Comparison of ENCODE assay signal across 1 cellular context in genomic region chr16:3065069-3065741, GRCh38.
A peak's percentile ranks its signal among the peaks of the same experiment; 100 is the strongest.
TF ChIP-seq lines count a peak whose summit lies in the region.

TSS of gene IL32 (plus strand) at chr16:3065640. CDS start at chr16:3065812, 172 bp downstream.

TF ChIP-seq in HepG2, 621 proteins besides CTCF, POLR2A, EP300 and RAD21 (continued from another document and continues in another):
- TF ChIP-seq, protein P1, sequence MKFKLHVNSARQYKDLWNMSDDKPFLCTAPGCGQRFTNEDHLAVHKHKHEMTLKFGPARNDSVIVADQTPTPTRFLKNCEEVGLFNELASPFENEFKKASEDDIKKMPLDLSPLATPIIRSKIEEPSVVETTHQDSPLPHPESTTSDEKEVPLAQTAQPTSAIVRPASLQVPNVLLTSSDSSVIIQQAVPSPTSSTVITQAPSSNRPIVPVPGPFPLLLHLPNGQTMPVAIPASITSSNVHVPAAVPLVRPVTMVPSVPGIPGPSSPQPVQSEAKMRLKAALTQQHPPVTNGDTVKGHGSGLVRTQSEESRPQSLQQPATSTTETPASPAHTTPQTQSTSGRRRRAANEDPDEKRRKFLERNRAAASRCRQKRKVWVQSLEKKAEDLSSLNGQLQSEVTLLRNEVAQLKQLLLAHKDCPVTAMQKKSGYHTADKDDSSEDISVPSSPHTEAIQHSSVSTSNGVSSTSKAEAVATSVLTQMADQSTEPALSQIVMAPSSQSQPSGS (CRISPR knock-in tag; IDR thresholded peaks at IDR 0.05): peak; percentile 100
- peak; percentile 49; the same call in 1 of the 2 replicates for TF ChIP-seq ELF4 (CRISPR knock-in tag; IDR thresholded peaks at IDR 0.05; ENCODE audit: borderline replicate concordance)
- no peak for TF ChIP-seq E2F5 (CRISPR knock-in tag; conservative IDR thresholded peaks at IDR 0.05)
- no peak for TF ChIP-seq NR0B2 (CRISPR knock-in tag; IDR thresholded peaks at IDR 0.05)
- no peak for TF ChIP-seq HNRNPK (IDR thresholded peaks at IDR 0.05; ENCODE audit: low read depth, low read length, poor library complexity, severe bottlenecking)
- TF ChIP-seq HMG20B (CRISPR knock-in tag; conservative IDR thresholded peaks at IDR 0.05): no peak
- no peak for TF ChIP-seq ZNF496 (CRISPR knock-in tag; IDR thresholded peaks at IDR 0.05; ENCODE audit: insufficient replicate concordance)
- no peak for TF ChIP-seq HNRNPH1 (optimal IDR thresholded peaks at IDR 0.05; ENCODE audit: low read depth, low read length)
- TF ChIP-seq ISL2 (CRISPR knock-in tag; IDR thresholded peaks at IDR 0.05): peak; percentile 34; the same call in 1 of the 2 replicates
- TF ChIP-seq, protein P2, sequence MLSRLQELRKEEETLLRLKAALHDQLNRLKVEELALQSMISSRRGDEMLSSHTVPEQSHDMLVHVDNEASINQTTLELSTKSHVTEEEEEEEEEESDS (CRISPR knock-in tag; IDR thresholded peaks at IDR 0.05; ENCODE audit: borderline replicate concordance): no peak
- TF ChIP-seq, protein P3, sequence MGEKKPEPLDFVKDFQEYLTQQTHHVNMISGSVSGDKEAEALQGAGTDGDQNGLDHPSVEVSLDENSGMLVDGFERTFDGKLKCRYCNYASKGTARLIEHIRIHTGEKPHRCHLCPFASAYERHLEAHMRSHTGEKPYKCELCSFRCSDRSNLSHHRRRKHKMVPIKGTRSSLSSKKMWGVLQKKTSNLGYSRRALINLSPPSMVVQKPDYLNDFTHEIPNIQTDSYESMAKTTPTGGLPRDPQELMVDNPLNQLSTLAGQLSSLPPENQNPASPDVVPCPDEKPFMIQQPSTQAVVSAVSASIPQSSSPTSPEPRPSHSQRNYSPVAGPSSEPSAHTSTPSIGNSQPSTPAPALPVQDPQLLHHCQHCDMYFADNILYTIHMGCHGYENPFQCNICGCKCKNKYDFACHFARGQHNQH (CRISPR knock-in tag; IDR thresholded peaks at IDR 0.05): peak; percentile 59
- peak; percentile 93 for TF ChIP-seq PATZ1 (CRISPR knock-in tag; IDR thresholded peaks at IDR 0.05)
- peak; percentile 61; the same call in 1 of the 2 replicates for TF ChIP-seq ELF3 (CRISPR knock-in tag; IDR thresholded peaks at IDR 0.05)
- TF ChIP-seq ZNF451 (CRISPR knock-in tag; IDR thresholded peaks at IDR 0.05): no peak
- no peak for TF ChIP-seq NCOA5 (CRISPR knock-in tag; IDR thresholded peaks at IDR 0.05)
- TF ChIP-seq ARNT2 (CRISPR knock-in tag; IDR thresholded peaks at IDR 0.05; ENCODE audit: low read depth): no peak
- TF ChIP-seq IKZF1 (IDR thresholded peaks at IDR 0.05): no peak
- TF ChIP-seq, protein P4, sequence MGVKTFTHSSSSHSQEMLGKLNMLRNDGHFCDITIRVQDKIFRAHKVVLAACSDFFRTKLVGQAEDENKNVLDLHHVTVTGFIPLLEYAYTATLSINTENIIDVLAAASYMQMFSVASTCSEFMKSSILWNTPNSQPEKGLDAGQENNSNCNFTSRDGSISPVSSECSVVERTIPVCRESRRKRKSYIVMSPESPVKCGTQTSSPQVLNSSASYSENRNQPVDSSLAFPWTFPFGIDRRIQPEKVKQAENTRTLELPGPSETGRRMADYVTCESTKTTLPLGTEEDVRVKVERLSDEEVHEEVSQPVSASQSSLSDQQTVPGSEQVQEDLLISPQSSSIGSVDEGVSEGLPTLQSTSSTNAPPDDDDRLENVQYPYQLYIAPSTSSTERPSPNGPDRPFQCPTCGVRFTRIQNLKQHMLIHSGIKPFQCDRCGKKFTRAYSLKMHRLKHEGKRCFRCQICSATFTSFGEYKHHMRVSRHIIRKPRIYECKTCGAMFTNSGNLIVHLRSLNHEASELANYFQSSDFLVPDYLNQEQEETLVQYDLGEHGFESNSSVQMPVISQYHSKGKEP (CRISPR knock-in tag; IDR thresholded peaks at IDR 0.05): no peak
- TF ChIP-seq MYNN (CRISPR knock-in tag; IDR thresholded peaks at IDR 0.05; ENCODE audit: low read depth): 0 out of 2 replicates have a peak, but pooled peaks have one; percentile 54
- TF ChIP-seq BATF2 (CRISPR knock-in tag; IDR thresholded peaks at IDR 0.05): no peak
- TF ChIP-seq MBNL3 (CRISPR knock-in tag; conservative IDR thresholded peaks at IDR 0.05): no peak
- TF ChIP-seq MAX (IDR thresholded peaks at IDR 0.05): peak; percentile 82
- TF ChIP-seq SETDB1 (CRISPR knock-in tag; IDR thresholded peaks at IDR 0.05; ENCODE audit: borderline replicate concordance): no peak
- TF ChIP-seq ZKSCAN8 (CRISPR knock-in tag; IDR thresholded peaks at IDR 0.05; ENCODE audit: borderline replicate concordance): no peak
- TF ChIP-seq KLF13 (CRISPR knock-in tag; IDR thresholded peaks at IDR 0.05): no peak
- TF ChIP-seq CREB1 (IDR thresholded peaks at IDR 0.05): peak; percentile 94
- TF ChIP-seq CREB1 (CRISPR knock-in tag; IDR thresholded peaks at IDR 0.05): peak; percentile 82; the same call in 1 of the 2 replicates
- TF ChIP-seq SATB2 (CRISPR knock-in tag; IDR thresholded peaks at IDR 0.05): no peak
- TF ChIP-seq KDM5A (IDR thresholded peaks at IDR 0.05; ENCODE audit: borderline replicate concordance, low read length): no peak; the same call in 1 of the 2 replicates
- 0 out of 2 replicates have a peak, but pooled peaks have one; percentile 8 for TF ChIP-seq TBX3 (IDR thresholded peaks at IDR 0.05; ENCODE audit: borderline replicate concordance)
- peak; percentile 50; the same call in 1 of the 2 replicates for TF ChIP-seq ARNTL (CRISPR knock-in tag; IDR thresholded peaks at IDR 0.05)
- no peak for TF ChIP-seq ATM (IDR thresholded peaks at IDR 0.05; ENCODE audit: borderline replicate concordance)
- TF ChIP-seq ZNF101 (CRISPR knock-in tag; IDR thresholded peaks at IDR 0.05; ENCODE audit: borderline replicate concordance, low read depth): no peak; the same call in 1 of the 2 replicates
- TF ChIP-seq NR2C2 (CRISPR knock-in tag; IDR thresholded peaks at IDR 0.05; ENCODE audit: borderline replicate concordance): peak; percentile 71; the same call in 1 of the 2 replicates
- TF ChIP-seq, protein P5, sequence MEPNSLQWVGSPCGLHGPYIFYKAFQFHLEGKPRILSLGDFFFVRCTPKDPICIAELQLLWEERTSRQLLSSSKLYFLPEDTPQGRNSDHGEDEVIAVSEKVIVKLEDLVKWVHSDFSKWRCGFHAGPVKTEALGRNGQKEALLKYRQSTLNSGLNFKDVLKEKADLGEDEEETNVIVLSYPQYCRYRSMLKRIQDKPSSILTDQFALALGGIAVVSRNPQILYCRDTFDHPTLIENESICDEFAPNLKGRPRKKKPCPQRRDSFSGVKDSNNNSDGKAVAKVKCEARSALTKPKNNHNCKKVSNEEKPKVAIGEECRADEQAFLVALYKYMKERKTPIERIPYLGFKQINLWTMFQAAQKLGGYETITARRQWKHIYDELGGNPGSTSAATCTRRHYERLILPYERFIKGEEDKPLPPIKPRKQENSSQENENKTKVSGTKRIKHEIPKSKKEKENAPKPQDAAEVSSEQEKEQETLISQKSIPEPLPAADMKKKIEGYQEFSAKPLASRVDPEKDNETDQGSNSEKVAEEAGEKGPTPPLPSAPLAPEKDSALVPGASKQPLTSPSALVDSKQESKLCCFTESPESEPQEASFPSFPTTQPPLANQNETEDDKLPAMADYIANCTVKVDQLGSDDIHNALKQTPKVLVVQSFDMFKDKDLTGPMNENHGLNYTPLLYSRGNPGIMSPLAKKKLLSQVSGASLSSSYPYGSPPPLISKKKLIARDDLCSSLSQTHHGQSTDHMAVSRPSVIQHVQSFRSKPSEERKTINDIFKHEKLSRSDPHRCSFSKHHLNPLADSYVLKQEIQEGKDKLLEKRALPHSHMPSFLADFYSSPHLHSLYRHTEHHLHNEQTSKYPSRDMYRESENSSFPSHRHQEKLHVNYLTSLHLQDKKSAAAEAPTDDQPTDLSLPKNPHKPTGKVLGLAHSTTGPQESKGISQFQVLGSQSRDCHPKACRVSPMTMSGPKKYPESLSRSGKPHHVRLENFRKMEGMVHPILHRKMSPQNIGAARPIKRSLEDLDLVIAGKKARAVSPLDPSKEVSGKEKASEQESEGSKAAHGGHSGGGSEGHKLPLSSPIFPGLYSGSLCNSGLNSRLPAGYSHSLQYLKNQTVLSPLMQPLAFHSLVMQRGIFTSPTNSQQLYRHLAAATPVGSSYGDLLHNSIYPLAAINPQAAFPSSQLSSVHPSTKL (CRISPR knock-in tag; IDR thresholded peaks at IDR 0.05): peak; percentile 71
- TF ChIP-seq, protein P6, sequence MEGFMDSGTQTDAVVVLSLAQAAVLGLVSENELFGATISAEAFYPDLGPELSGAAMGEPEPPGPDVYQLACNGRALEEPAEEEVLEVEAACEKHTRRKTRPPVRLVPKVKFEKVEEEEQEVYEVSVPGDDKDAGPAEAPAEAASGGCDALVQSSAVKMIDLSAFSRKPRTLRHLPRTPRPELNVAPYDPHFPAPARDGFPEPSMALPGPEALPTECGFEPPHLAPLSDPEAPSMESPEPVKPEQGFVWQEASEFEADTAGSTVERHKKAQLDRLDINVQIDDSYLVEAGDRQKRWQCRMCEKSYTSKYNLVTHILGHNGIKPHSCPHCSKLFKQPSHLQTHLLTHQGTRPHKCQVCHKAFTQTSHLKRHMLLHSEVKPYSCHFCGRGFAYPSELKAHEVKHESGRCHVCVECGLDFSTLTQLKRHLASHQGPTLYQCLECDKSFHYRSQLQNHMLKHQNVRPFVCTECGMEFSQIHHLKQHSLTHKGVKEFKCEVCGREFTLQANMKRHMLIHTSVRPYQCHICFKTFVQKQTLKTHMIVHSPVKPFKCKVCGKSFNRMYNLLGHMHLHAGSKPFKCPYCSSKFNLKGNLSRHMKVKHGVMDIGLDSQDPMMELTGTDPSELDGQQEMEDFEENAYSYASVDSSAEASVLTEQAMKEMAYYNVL (CRISPR knock-in tag; IDR thresholded peaks at IDR 0.05; ENCODE audit: borderline replicate concordance): no peak
- TF ChIP-seq ZNF414 (CRISPR knock-in tag; IDR thresholded peaks at IDR 0.05): peak; percentile 93
- no peak for TF ChIP-seq AGO1 (IDR thresholded peaks at IDR 0.05; ENCODE audit: low read depth, low read length, poor library complexity, severe bottlenecking)
- TF ChIP-seq ARNT (IDR thresholded peaks at IDR 0.05): no peak
- TF ChIP-seq ZNF784 (CRISPR knock-in tag; IDR thresholded peaks at IDR 0.05; ENCODE audit: borderline replicate concordance): peak; percentile 85
- no peak for TF ChIP-seq GTF2F1 (IDR thresholded peaks at IDR 0.05; ENCODE audit: low read length)
